ENCODE assay signal across 8 cellular contexts in genomic region chr19:38647368-38647965, GRCh38. TPM values are rescaled to one million over a fixed set of nuclear protein-coding genes. Genes with fewer than 3 reads are reported as not detected.
DNase-seq lines count a peak whose midpoint lies in the region; ATAC-seq, FAIRE-seq and TF ChIP-seq lines count a peak whose summit lies in the region.

Gene ACTN4 (plus strand): TSS chr19:38647649. CDS start chr19:38647746, 97 bp downstream.

- H3K4me1 Mint-ChIP-seq in brain, result peaks cover 44% of the 10 kb centered on the region

- H3K36me3 ChIP-seq in iPS DF 6.9 (ENCODE audit: control insufficient read depth, insufficient read depth, low read length) (no peaks in the 10 kb centered on the region), gastrocnemius medialis (no peaks in the 10 kb centered on the region)

- no peaks in the 10 kb centered on the region for H3K9me3 Mint-ChIP-seq in brain

- peak within 1 kb of the TSS; percentile 95 to 99 (median 97) for H3K4me3 Mint-ChIP-seq in brain

- WGBS in iPS DF 6.9 (ENCODE audit: insufficient coverage, insufficient read length), result no CpG with 5 or more reads among the region's 77 CpGs

- ATAC-seq in HG03064 (IDR thresholded peaks at IDR 0.05; ENCODE audit: low read depth, unreplicated experiment) (peak; percentile 82), gastrocnemius medialis (peak; percentile 68 to 81)

- peak within 1 kb of the TSS; percentile 91 to 98 (median 95) for H3K27ac Mint-ChIP-seq in brain

- DNase-seq in NCI-H2107 treated with DMSO at 0.1 percent for 48 hours (lab: John Stamatoyannopoulos, UW; ENCODE audit: unreplicated experiment) (peak; percentile 70), UCSD-AML1 (lab: John Stamatoyannopoulos, UW; ENCODE audit: unreplicated experiment) (peak; percentile 99), iPS DF 6.9 (ENCODE audit: low read depth, low spot score) (peak; percentile 93), gastrocnemius medialis (peak; percentile 97 to 98)

- in situ Hi-C loops in gastrocnemius medialis (cut with MboI; ENCODE audit: low sequenced_read_pairs in 4 of 4), result loop anchor here in 2 of 4 donors (10.0 to 25.0 kb wide), 2 partner anchors 47 to 190 kb away; partner anchors contain the start of genes ECH1 (in 1 of the 2) and HNRNPL (in 1 of the 2)

- intact Hi-C loops in gastrocnemius medialis (cut with DNase I; ENCODE audit: low total_unique reads), result loop anchor here (5.0 to 10.0 kb wide), 2 partner anchors 67 to 85 kb away; no protein-coding TSS in a partner anchor

- peak within 1 kb of the TSS; percentile 98 for H3K4me3 ChIP-seq in iPS DF 6.9 (ENCODE audit: low read length)
- peak within 1 kb of the TSS; percentile 90 to 100 (median 100) for H3K4me3 ChIP-seq in gastrocnemius medialis

- H3K9me3 ChIP-seq in iPS DF 6.9 (ENCODE audit: control insufficient read depth, insufficient read depth, low read length) (no peaks in the 10 kb centered on the region), gastrocnemius medialis (no peaks in the 10 kb centered on the region)

- peaks cover 4% of the 10 kb centered on the region for H3K36me3 Mint-ChIP-seq in brain

- peak; percentile 47 for FAIRE-seq in A204.1 (lab: Jason Lieb, UNC)

- H3K27ac ChIP-seq in iPS DF 6.9 (ENCODE audit: low read length) (no peak within 1 kb of the TSS), gastrocnemius medialis (peak within 1 kb of the TSS; percentile 98 to 100 (median 99))

- H3K27me3 Mint-ChIP-seq in brain, result peaks cover 5% of the 10 kb centered on the region

- H3K27me3 ChIP-seq in iPS DF 6.9 (ENCODE audit: control insufficient read depth, insufficient read depth, low read length) (no peaks in the 10 kb centered on the region), gastrocnemius medialis (no peaks in the 10 kb centered on the region)

- TF ChIP-seq CTCF in brain (conservative IDR thresholded peaks at IDR 0.05) (no peak), gastrocnemius medialis (IDR thresholded peaks at IDR 0.05 in 4 of 5, conservative IDR thresholded peaks at IDR 0.05 in 1 of 5) (no peak)

- TF ChIP-seq POLR2A in GM18526 (IDR thresholded peaks at IDR 0.05; ENCODE audit: extremely low read depth, insufficient read length), result peak; percentile 95
- TF ChIP-seq POLR2A in gastrocnemius medialis (IDR thresholded peaks at IDR 0.05), result peak; percentile 100

- H3K4me1 ChIP-seq in iPS DF 6.9 (ENCODE audit: control insufficient read depth, insufficient read depth, low read length) (peaks cover 5% of the 10 kb centered on the region; the same call in 1 of the 2 replicates), gastrocnemius medialis (peaks cover 36 to 41% of the 10 kb centered on the region in 2 donors)

RNA-seq across cellular contexts. Expression of gene ACTN4, which starts in this region (rescaled TPM):
- polyA plus RNA-seq in brain (ENCODE audit: insufficient read depth, low read depth, low replicate concordance), result 379 TPM
- total RNA-seq in gastrocnemius medialis, result 10 to 100 TPM; 32.0 to 85.3 (median 63.9) TPM
